ENCODE assay signal across 17 cellular contexts in the genomic region with DNA sequence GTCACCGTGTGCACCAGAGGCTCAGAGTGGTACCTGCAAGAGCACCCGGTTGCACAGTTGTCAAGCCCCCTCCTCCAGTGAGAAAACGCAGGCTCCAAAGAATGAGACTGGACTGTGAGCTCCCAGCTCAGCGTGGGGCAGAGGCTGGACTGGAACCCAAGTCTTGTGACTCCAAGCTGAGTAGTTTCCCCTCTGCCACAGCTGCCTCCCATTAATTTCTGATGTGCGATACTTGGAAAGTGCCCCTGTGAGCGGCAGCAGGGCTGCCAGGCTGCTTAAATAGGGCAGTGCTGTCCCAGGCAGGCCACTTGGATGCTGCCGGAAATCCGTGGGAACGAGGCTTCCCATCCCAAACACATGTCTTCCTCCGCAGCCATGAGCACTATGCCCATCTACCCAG.
DNase-seq lines count a peak whose midpoint lies in the region; ATAC-seq and TF ChIP-seq lines count a peak whose summit lies in the region.
"Had no signal": no experiment of that assay in that cellular context is flagged by ENCODE, and none has a peak within 500 bp of the region (broad histone marks: within the 10 kb centered on the region; RNA-seq: fewer than 3 reads in every experiment).

No MANE protein-coding gene starts in this region.

- H4K91ac ChIP-seq in IMR-90 (ENCODE audit: insufficient read depth, low read depth, low read length) = peak overlapping the region; percentile 58

- no peaks in the 10 kb centered on the region for H3K79me2 ChIP-seq in fibroblast of lung (ENCODE audit: control insufficient read depth, insufficient read depth, low read length)

- H3K27ac Mint-ChIP-seq in stimulated activated memory B cell treated with anti-CD40 and anti-IgM and Interleukin-4, amounts not matched to agents 10 μg/mL and 1 μg/mL and 100 μg/mL, for 72 hours = no peak overlapping the region
- H3K27ac Mint-ChIP-seq: natural killer cell had no signal

- POLR2A ChIA-PET in IMR-90 (lab: Charles Lee; ENCODE audit: unreplicated experiment) = interaction anchor here (0.5 kb wide), 1 partner anchor 9 kb away, joined by 15 read pairs; no protein-coding TSS in a partner anchor

- no peaks in the 10 kb centered on the region; a peak in 1 of 4 replicates for H3K79me1 ChIP-seq in IMR-90 (ENCODE audit: low read depth in 1 of 2, low read length in 2 of 2)

- H3K27me3 ChIP-seq in IMR-90 (ENCODE audit: control insufficient read depth, insufficient read depth, low read length) = no peaks in the 10 kb centered on the region
- no peaks in the 10 kb centered on the region for H3K27me3 ChIP-seq in fibroblast of lung (ENCODE audit: control insufficient read depth, insufficient read depth, low read length)
- no peaks in the 10 kb centered on the region for H3K27me3 ChIP-seq in transverse colon
- H3K27me3 ChIP-seq: adrenal gland had no signal

- H3K4me1 ChIP-seq in IMR-90 (ENCODE audit: control insufficient read depth, insufficient read depth, low read length) (peaks cover 39% of the 10 kb centered on the region), fibroblast of lung (ENCODE audit: control insufficient read depth, extremely low read depth, insufficient read depth, low read length) (peaks cover 45% of the 10 kb centered on the region), transverse colon (peaks cover 13 to 34% (median 22%) of the 10 kb centered on the region in 4 donors)

- H2AFZ ChIP-seq in IMR-90 (replicated peaks; ENCODE audit: low read length, poor library complexity) (no peak overlapping the region), fibroblast of lung (ENCODE audit: low read length) (no peak overlapping the region)

- no peak for TF ChIP-seq CTCF in IMR-90 (conservative IDR thresholded peaks at IDR 0.05; ENCODE audit: low read depth, low read length)
- no peak for TF ChIP-seq CTCF in fibroblast of lung (conservative IDR thresholded peaks at IDR 0.05 in 1 of 2, IDR thresholded peaks at IDR 0.05 in 1 of 2; ENCODE audit: low read depth in 1 of 2, low read length in 2 of 2)
- TF ChIP-seq CTCF in transverse colon (IDR thresholded peaks at IDR 0.05) = no peak

- H3K4ac ChIP-seq in IMR-90 (ENCODE audit: low read depth, low read length) = peak overlapping the region; percentile 74

- in situ Hi-C loops in IMR-90 (cut with MboI; ENCODE audit: low sequenced_read_pairs) = loop anchor here (5.0 kb wide), 1 partner anchor 62 kb away; a partner anchor contains a TSS
- in situ Hi-C loops in transverse colon (cut with MboI; ENCODE audit: low pct_ligation_motif_present in 1 of 4, low pct_unique_long_range_greater_than_20kb in 1 of 4, low sequenced_read_pairs in 3 of 4) = no loop called here

- no peaks in the 10 kb centered on the region for H3K27me3 Mint-ChIP-seq in stimulated activated memory B cell treated with anti-CD40 and anti-IgM and Interleukin-4, amounts not matched to agents 10 μg/mL and 1 μg/mL and 100 μg/mL, for 72 hours
- H3K27me3 Mint-ChIP-seq: T-helper 17 cell had no signal

- H4K8ac ChIP-seq in IMR-90 (ENCODE audit: low read depth in 2 of 2, low read length in 2 of 2) = peak overlapping the region in 1 of 2 experiments; percentile 34; a peak in 2 of 4 replicates

- no peaks in the 10 kb centered on the region for H4K20me1 ChIP-seq in IMR-90 (ENCODE audit: insufficient read depth, low read length)
- H4K20me1 ChIP-seq in fibroblast of lung (ENCODE audit: control insufficient read depth, extremely low read depth, insufficient read depth, low read length) = no peaks in the 10 kb centered on the region

- H2BK120ac ChIP-seq in IMR-90 (ENCODE audit: low read depth, low read length) = peak overlapping the region; percentile 70; the same call in 1 of the 2 replicates

- no peak for ATAC-seq in IMR-90 (ENCODE audit: low read depth)
- ATAC-seq in stimulated activated memory B cell treated with anti-CD40 and anti-IgM and Interleukin-4, amounts not matched to agents 10 μg/mL and 1 μg/mL and 100 μg/mL, for 72 hours = no peak
- ATAC-seq: natural killer cell, T-helper 17 cell, WTC11 had no signal

- H3K4me1 Mint-ChIP-seq in stimulated activated memory B cell treated with anti-CD40 and anti-IgM and Interleukin-4, amounts not matched to agents 10 μg/mL and 1 μg/mL and 100 μg/mL, for 72 hours = no peaks in the 10 kb centered on the region
- H3K4me1 Mint-ChIP-seq: natural killer cell, T-helper 17 cell had no signal

- peak overlapping the region; percentile 75 for H3K18ac ChIP-seq in IMR-90 (ENCODE audit: low read depth, low read length)

- H3K9me3 ChIP-seq in IMR-90 (ENCODE audit: control insufficient read depth, insufficient read depth, low read length) = no peaks in the 10 kb centered on the region
- H3K9me3 ChIP-seq in fibroblast of lung (ENCODE audit: control insufficient read depth, insufficient read depth, low read depth, low read length) = no peaks in the 10 kb centered on the region
- H3K9me3 ChIP-seq in transverse colon = no peaks in the 10 kb centered on the region
- H3K9me3 ChIP-seq: adrenal gland had no signal

- no peak overlapping the region for H2BK5ac ChIP-seq in IMR-90 (ENCODE audit: low read depth, low read length, poor library complexity, severe bottlenecking)

- no peak overlapping the region for H3K56ac ChIP-seq in IMR-90 (ENCODE audit: extremely low read depth, insufficient read depth, low read length)

- peak overlapping the region; percentile 19; the same call in 2 of the 3 replicates for H2BK15ac ChIP-seq in IMR-90 (ENCODE audit: low read depth, low read length)

- H3K36me3 ChIP-seq in IMR-90 (ENCODE audit: control insufficient read depth, insufficient read depth, low read length) = no peaks in the 10 kb centered on the region
- H3K36me3 ChIP-seq in fibroblast of lung (ENCODE audit: control insufficient read depth, insufficient read depth, low read length) = no peaks in the 10 kb centered on the region
- no peaks in the 10 kb centered on the region for H3K36me3 ChIP-seq in transverse colon
- H3K36me3 ChIP-seq: adrenal gland had no signal

- H3K4me2 ChIP-seq in IMR-90 (ENCODE audit: low read depth, low read length) (no peak overlapping the region), fibroblast of lung (ENCODE audit: extremely low read depth, insufficient read depth, low read length) (peak overlapping the region; percentile 66)

- peaks cover 21% of the 10 kb centered on the region for H3K9me1 ChIP-seq in IMR-90 (ENCODE audit: insufficient read depth, low read length)

- no peak overlapping the region for H3K4me3 Mint-ChIP-seq in stimulated activated memory B cell treated with anti-CD40 and anti-IgM and Interleukin-4, amounts not matched to agents 10 μg/mL and 1 μg/mL and 100 μg/mL, for 72 hours
- H3K4me3 Mint-ChIP-seq: natural killer cell, T-helper 17 cell, WTC11 had no signal

- TF ChIP-seq RAD21 in IMR-90 (IDR thresholded peaks at IDR 0.05; ENCODE audit: low read length) = no peak

- H4K5ac ChIP-seq in IMR-90 (ENCODE audit: low read depth, low read length) = peak overlapping the region; percentile 77

- TF ChIP-seq POLR2A in IMR-90 (IDR thresholded peaks at IDR 0.05; ENCODE audit: low read depth, low read length) (no peak), transverse colon (IDR thresholded peaks at IDR 0.05) (no peak)

- H2AK5ac ChIP-seq in IMR-90 (ENCODE audit: low read depth, low read length) = peak overlapping the region; percentile 85; the same call in 1 of the 2 replicates

- dilution Hi-C loops in IMR-90 (cut with HindIII; ENCODE audit: low sequenced_read_pairs, unreplicated experiment) = no loop called here

- H3K27ac ChIP-seq in IMR-90 (ENCODE audit: insufficient read depth, low read length) (peak overlapping the region; percentile 19; the same call in 1 of the 2 replicates), fibroblast of lung (ENCODE audit: insufficient read depth, low read length) (peak overlapping the region; percentile 96), transverse colon (peak overlapping the region; percentile 84 to 89 (median 84))

- H2AK9ac ChIP-seq in IMR-90 (replicated peaks; ENCODE audit: low read depth, low read length, poor library complexity) = peak overlapping the region; percentile 33

- TF ChIP-seq EP300 in transverse colon (IDR thresholded peaks at IDR 0.05; ENCODE audit: low read depth) = no peak

- H3K4me3 ChIP-seq in IMR-90 (ENCODE audit: insufficient read depth, low read depth, low read length) (no peak overlapping the region), fibroblast of lung (replicated peaks in 1 of 4; ENCODE audit: control extremely low read depth in 1 of 4, insufficient read depth in 1 of 4, low read depth in 3 of 4, low read length in 4 of 4) (no peak overlapping the region), transverse colon (no peak overlapping the region)
- H3K4me3 ChIP-seq: adrenal gland had no signal

- H2BK20ac ChIP-seq in IMR-90 (ENCODE audit: low read depth, low read length) = peak overlapping the region; percentile 60; the same call in 1 of the 2 replicates

- H3K9me3 Mint-ChIP-seq in stimulated activated memory B cell treated with anti-CD40 and anti-IgM and Interleukin-4, amounts not matched to agents 10 μg/mL and 1 μg/mL and 100 μg/mL, for 72 hours = no peaks in the 10 kb centered on the region
- H3K9me3 Mint-ChIP-seq: natural killer cell, WTC11 had no signal

- DNase-seq in IMR-90 = no peak
- no peak for DNase-seq in fibroblast of lung (ENCODE audit: low read depth in 2 of 2)
- peak; percentile 76 for DNase-seq in posterior vena cava (ENCODE audit: low spot score)
- no peak for DNase-seq in transverse colon
- DNase-seq in effector CD8-positive, alpha-beta T cell (lab: John Stamatoyannopoulos, UW) = no peak
- DNase-seq in activated CD4-positive, alpha-beta T cell treated with anti-CD3 and anti-CD28 coated beads, Interleukin-2, amount 50 U/mL, for 48 hours = no peak
- DNase-seq: activated CD8-positive, alpha-beta memory T cell treated with anti-CD3 and anti-CD28 coated beads for 24 hours; adrenal gland; Calu3; central memory CD4-positive, alpha-beta T cell; natural killer cell; NCI-H2081; NCI-H524; SHP77 treated with DMSO at 0.1 percent for 48 hours; T-helper 17 cell had no signal

- intact Hi-C loops in IMR-90 (cut with micrococcal nuclease) = no loop called here
- intact Hi-C loops in posterior vena cava (cut with DNase I) = loop anchor here in 1 of 2 donors (5.0 kb wide), 1 partner anchor 62 kb away; a partner anchor contains a TSS
- intact Hi-C loops in transverse colon (cut with DNase I; ENCODE audit: low total_unique reads) = loop anchor here (5.0 kb wide), 1 partner anchor 52 kb away; no protein-coding TSS in a partner anchor

- no TSS peak for BruUV-seq in IMR-90 (replicated peaks; lab: Mats Ljungman, UMichigan)

- H3K23ac ChIP-seq in IMR-90 (ENCODE audit: low read depth, low read length) = no peak overlapping the region

- H3K9ac ChIP-seq in IMR-90 (ENCODE audit: low read depth, low read length) = no peak overlapping the region
- H3K9ac ChIP-seq in fibroblast of lung (ENCODE audit: insufficient read depth, low read length) = peak overlapping the region; percentile 36

- 49% methylated on average over 4 of the region's 10 CpGs; no CpG with 5 or more reads in 1 of the 2 experiments for WGBS in IMR-90 (ENCODE audit: extremely low coverage in 2 of 2, insufficient read length in 1 of 2), 2 experiments
- 86 to 100% methylated on average over 3 to 9 of the region's 10 CpGs for WGBS in transverse colon (ENCODE audit: low coverage in 1 of 2), 2 donors

- CTCF ChIA-PET in IMR-90 (lab: Yijun Ruan, JAX) = interaction anchor here (0.6 kb wide), 1 partner anchor 28 kb away, joined by 8 read pairs; no protein-coding TSS in a partner anchor

- peaks cover 26% of the 10 kb centered on the region for H3K36me3 Mint-ChIP-seq in stimulated activated memory B cell treated with anti-CD40 and anti-IgM and Interleukin-4, amounts not matched to agents 10 μg/mL and 1 μg/mL and 100 μg/mL, for 72 hours
- H3K36me3 Mint-ChIP-seq: natural killer cell, WTC11 had no signal

- H3K14ac ChIP-seq in IMR-90 (replicated peaks; ENCODE audit: low read depth, low read length) = peak overlapping the region; percentile 61

Comparison
In these comparisons a context has a peak if more than half of its experiments do, and no peak if none do; other contexts are left out.
1. H3K27ac ChIP-seq: peak in every context shown above with its lines; median percentile 96 in fibroblast of lung; 84 in transverse colon; 19 in IMR-90.